Comparison of ENCODE assay signal across 20 cellular contexts in the genomic region with DNA sequence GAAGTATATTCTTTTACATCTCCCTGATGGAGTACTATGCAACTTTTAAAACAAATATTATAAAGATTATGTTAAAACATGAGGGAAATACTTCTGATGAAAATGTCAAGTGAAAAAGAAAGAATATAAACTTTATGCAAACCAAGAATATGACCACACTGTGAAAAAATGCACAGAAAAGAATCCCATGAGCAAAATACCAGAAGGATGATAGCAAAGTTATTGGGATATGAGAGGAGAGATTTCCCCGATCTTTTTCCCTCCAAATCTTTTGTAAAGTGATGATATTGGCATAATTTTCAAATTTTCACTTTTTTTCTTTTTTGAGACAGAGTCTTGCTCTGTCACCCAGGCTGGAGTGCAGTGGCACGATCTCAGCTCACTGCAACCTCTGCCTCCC. TPM values are rescaled to one million over a fixed set of nuclear protein-coding genes. Genes with fewer than 3 reads are reported as not detected.
DNase-seq lines count a peak whose midpoint lies in the region; ATAC-seq and TF ChIP-seq lines count a peak whose summit lies in the region.
"Had no signal": no experiment of that assay in that cellular context is flagged by ENCODE, and none has a peak within 500 bp of the region (broad histone marks: within the 10 kb centered on the region; RNA-seq: fewer than 3 reads in every experiment).

No MANE protein-coding gene starts in this region.

- peak overlapping the region; percentile 1 for H3K27ac Mint-ChIP-seq in chondrocyte (ENCODE audit: unreplicated experiment)
- H3K27ac Mint-ChIP-seq: H9 had no signal

- no peak overlapping the region for H3K4ac ChIP-seq in mesenchymal stem cell (ENCODE audit: low read depth in 1 of 2, low read length in 2 of 2)

- peaks cover 38% of the 10 kb centered on the region for H3K4me1 Mint-ChIP-seq in chondrocyte (ENCODE audit: low read depth)
- H3K4me1 Mint-ChIP-seq: H9 had no signal

- peak overlapping the region; percentile 69 for H3K9ac ChIP-seq in mesenchymal stem cell (ENCODE audit: low read length)
- H3K9ac ChIP-seq: KMS-11 had no signal

- H3K18ac ChIP-seq in mesenchymal stem cell (ENCODE audit: low read depth in 1 of 2, low read length in 2 of 2) = no peak overlapping the region

- H3K36me3 Mint-ChIP-seq in chondrocyte (ENCODE audit: low read depth) = no peaks in the 10 kb centered on the region

- no peak overlapping the region for H2AK5ac ChIP-seq in mesenchymal stem cell (ENCODE audit: low read length, severe bottlenecking)

- DNase-seq in AG08395 (ENCODE audit: low spot score) = peak; percentile 40
- peak; percentile 54 for DNase-seq in GM03348 (ENCODE audit: low spot score)
- no peak for DNase-seq in chondrocyte (ENCODE audit: low spot score)
- DNase-seq in mesenchymal stem cell = no peak
- DNase-seq in NCI-H2196 (lab: John Stamatoyannopoulos, UW; ENCODE audit: unreplicated experiment) = no peak
- no peak for DNase-seq in esophagus muscularis mucosa (ENCODE audit: extremely low spot score)
- DNase-seq in psoas muscle = no peak
- DNase-seq in stimulated activated CD4-positive, alpha-beta T cell treated with anti-CD3 and anti-CD28 coated beads, Interleukin-4, amount 100 ng/mL, for 4 hours = no peak
- DNase-seq: AML-193, C1 segment of cervical spinal cord, H9, NCI-H1092 treated with DMSO at 0.1 percent for 48 hours, NCI-H1436 treated with DMSO at 0.1 percent for 48 hours, NCI-H1930, NCI-H226, NCI-H510A treated with DMSO at 0.1 percent for 48 hours, NCI-H748 treated with DMSO at 0.1 percent for 48 hours, SIG-M5 had no signal

- TF ChIP-seq CTCF in chondrocyte (IDR thresholded peaks at IDR 0.05) (no peak), esophagus muscularis mucosa (IDR thresholded peaks at IDR 0.05) (no peak), psoas muscle (IDR thresholded peaks at IDR 0.05) (no peak)

- no peak overlapping the region for H3K14ac ChIP-seq in mesenchymal stem cell (ENCODE audit: low read length in 2 of 2)

- H3K27me3 Mint-ChIP-seq in chondrocyte (ENCODE audit: low read depth) = no peaks in the 10 kb centered on the region

- H3K4me3 ChIP-seq in mesenchymal stem cell (ENCODE audit: insufficient read depth in 1 of 2, low read depth in 1 of 2, low read length in 2 of 2) (no peak overlapping the region), esophagus muscularis mucosa (no peak overlapping the region), psoas muscle (no peak overlapping the region)
- H3K4me3 ChIP-seq: GM12878 had no signal

- no peaks in the 10 kb centered on the region for H3K79me1 ChIP-seq in mesenchymal stem cell (replicated peaks; ENCODE audit: low read length, poor library complexity, severe bottlenecking)

- no peak overlapping the region for H3K23ac ChIP-seq in mesenchymal stem cell (ENCODE audit: low read length in 2 of 2)

- no peak overlapping the region for H2AFZ ChIP-seq in mesenchymal stem cell (ENCODE audit: low read depth, low read length)

- no peak overlapping the region for H2BK15ac ChIP-seq in mesenchymal stem cell (ENCODE audit: low read depth, poor library complexity, severe bottlenecking)

- no peaks in the 10 kb centered on the region for H3K36me3 ChIP-seq in mesenchymal stem cell (ENCODE audit: control insufficient read depth in 1 of 2, insufficient read depth in 2 of 2, low read depth in 1 of 2, low read length in 2 of 2)
- H3K36me3 ChIP-seq in esophagus muscularis mucosa = no peaks in the 10 kb centered on the region
- H3K36me3 ChIP-seq in psoas muscle (ENCODE audit: insufficient read depth in 1 of 2, low read depth in 1 of 2) = no peaks in the 10 kb centered on the region

- H2BK5ac ChIP-seq in mesenchymal stem cell (ENCODE audit: low read depth, low read length, poor library complexity, severe bottlenecking) = no peak overlapping the region

- H3K27ac ChIP-seq in mesenchymal stem cell (ENCODE audit: low read length, poor library complexity, severe bottlenecking) (no peak overlapping the region), esophagus muscularis mucosa (replicated peaks in 1 of 4) (no peak overlapping the region), psoas muscle (no peak overlapping the region)
- H3K27ac ChIP-seq: KMS-11 had no signal

- H3K9me3 Mint-ChIP-seq in chondrocyte (ENCODE audit: low read depth) = no peaks in the 10 kb centered on the region
- H3K9me3 Mint-ChIP-seq: H9 had no signal

- no peak for ATAC-seq in psoas muscle
- ATAC-seq: GM12878 had no signal

- WGBS in mesenchymal stem cell = 100% methylated on average over 1 of the region's 2 CpGs
- 82% methylated on average over 2 of the region's 2 CpGs for WGBS in esophagus muscularis mucosa
- WGBS in psoas muscle, 3 donors = 76 to 84% (median 82%) methylated on average over 2 of the region's 2 CpGs

- H4K91ac ChIP-seq in mesenchymal stem cell (ENCODE audit: low read length) = no peak overlapping the region

- no peak for TF ChIP-seq POLR2A in esophagus muscularis mucosa (IDR thresholded peaks at IDR 0.05; ENCODE audit: low read depth)

- intact Hi-C loops in esophagus muscularis mucosa (cut with DNase I) = no loop called here
- intact Hi-C loops in psoas muscle (cut with DNase I) = no loop called here

- H2BK120ac ChIP-seq in mesenchymal stem cell (ENCODE audit: low read depth, low read length) = no peak overlapping the region

- H3K4me2 ChIP-seq in mesenchymal stem cell (ENCODE audit: low read length, poor library complexity, severe bottlenecking) = no peak overlapping the region
- H3K4me2 ChIP-seq: KMS-11 had no signal

- no peak overlapping the region for H3K4me3 Mint-ChIP-seq in chondrocyte (ENCODE audit: unreplicated experiment)
- H3K4me3 Mint-ChIP-seq: H9 had no signal

- H3K4me1 ChIP-seq in mesenchymal stem cell (ENCODE audit: control insufficient read depth, insufficient read depth, low read depth, low read length) (peaks cover 6% of the 10 kb centered on the region), esophagus muscularis mucosa (peaks cover 0 to 6% (median 0%) of the 10 kb centered on the region in 4 donors), psoas muscle (no peaks in the 10 kb centered on the region)

- no peak overlapping the region for H4K8ac ChIP-seq in mesenchymal stem cell (ENCODE audit: low read length)

- TF ChIP-seq EP300 in esophagus muscularis mucosa (IDR thresholded peaks at IDR 0.05) = no peak

- no peaks in the 10 kb centered on the region for H3K27me3 ChIP-seq in mesenchymal stem cell (ENCODE audit: control insufficient read depth in 1 of 2, insufficient read depth in 1 of 2, low read length in 2 of 2)
- peaks cover 0 to 5% (median 0%) of the 10 kb centered on the region in 4 donors for H3K27me3 ChIP-seq in esophagus muscularis mucosa
- no peaks in the 10 kb centered on the region for H3K27me3 ChIP-seq in psoas muscle (ENCODE audit: insufficient read depth in 3 of 3, low read length in 2 of 3)

- H3K9me3 ChIP-seq in mesenchymal stem cell (ENCODE audit: control insufficient read depth, low read length) (peaks cover 3% of the 10 kb centered on the region), esophagus muscularis mucosa (no peaks in the 10 kb centered on the region), psoas muscle (no peaks in the 10 kb centered on the region)

- no peak overlapping the region for H2BK12ac ChIP-seq in mesenchymal stem cell (ENCODE audit: low read length in 2 of 2)

RNA-seq across cellular contexts. Expression of a gene that starts 36.6 kb away (rescaled TPM):
- total RNA-seq in chondrocyte = 33.4 to 41.0 TPM (median 36.2 TPM) in 3 replicates
- 127 TPM for polyA plus RNA-seq in mesenchymal stem cell (2013, experiment 1 of 2)
- 126 TPM for polyA plus RNA-seq in mesenchymal stem cell (2013, experiment 2 of 2)
- total RNA-seq in esophagus muscularis mucosa = 10 to 100 TPM; 30.5 to 52.7 (median 44.1) TPM
- total RNA-seq in psoas muscle = 10 to 100 TPM in 2 of 4 donors, 1 to 10 TPM in 2; 8.3 to 12.0 (median 10.0) TPM
- 1 to 10 TPM; 4.3 to 6.6 (median 5.6) TPM for polyA plus RNA-seq in psoas muscle

Comparison
In these comparisons a context has a peak if more than half of its experiments do, and no peak if none do; other contexts are left out.
1. DNase-seq: peak in AG08395 (single experiment) and GM03348 (single experiment); none in chondrocyte (single experiment), mesenchymal stem cell (single experiment), NCI-H2196 (single experiment), esophagus muscularis mucosa (single experiment), psoas muscle (0 of 2) and stimulated activated CD4-positive, alpha-beta T cell treated with anti-CD3 and anti-CD28 coated beads, Interleukin-4, amount 100 ng/mL, for 4 hours (0 of 2).